Comparison of ENCODE assay signal across 1 cellular context in the genomic region with DNA sequence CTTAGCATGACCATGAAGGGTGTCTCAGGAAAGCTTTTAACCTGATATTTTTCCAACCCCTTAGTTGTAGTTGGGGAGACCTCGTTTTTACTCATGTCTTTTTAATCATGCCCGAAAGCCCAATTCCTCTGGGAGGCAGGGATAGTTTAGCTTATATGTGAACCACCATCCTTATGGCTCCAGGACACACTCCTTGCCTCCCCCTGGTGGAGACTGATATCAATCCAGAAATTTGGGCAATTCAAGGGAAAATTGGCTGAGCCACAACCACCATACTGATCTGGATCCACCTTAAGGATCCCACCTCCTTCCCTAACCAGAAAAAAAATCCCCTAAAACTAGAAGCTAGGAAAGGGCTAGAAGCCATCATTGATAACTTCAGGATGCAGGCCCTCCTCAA.
A peak's percentile ranks its signal among the peaks of the same experiment; 100 is the strongest.
TF ChIP-seq lines count a peak whose summit lies in the region.

No MANE protein-coding gene starts in this region.

TF ChIP-seq in IMR-90, 13 proteins besides CTCF, POLR2A, EP300 and RAD21 (continued from another document):
- TF ChIP-seq, protein P1, sequence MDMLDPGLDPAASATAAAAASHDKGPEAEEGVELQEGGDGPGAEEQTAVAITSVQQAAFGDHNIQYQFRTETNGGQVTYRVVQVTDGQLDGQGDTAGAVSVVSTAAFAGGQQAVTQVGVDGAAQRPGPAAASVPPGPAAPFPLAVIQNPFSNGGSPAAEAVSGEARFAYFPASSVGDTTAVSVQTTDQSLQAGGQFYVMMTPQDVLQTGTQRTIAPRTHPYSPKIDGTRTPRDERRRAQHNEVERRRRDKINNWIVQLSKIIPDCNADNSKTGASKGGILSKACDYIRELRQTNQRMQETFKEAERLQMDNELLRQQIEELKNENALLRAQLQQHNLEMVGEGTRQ (IDR thresholded peaks at IDR 0.05; ENCODE audit: low read depth, low read length): no peak
- peak; percentile 53 for TF ChIP-seq SMC3 (IDR thresholded peaks at IDR 0.05; ENCODE audit: low read depth, low read length)
